Comparison of ENCODE assay signal across 1 cellular context in genomic region chr1:119647228-119647733, GRCh38.
TF ChIP-seq lines count a peak whose summit lies in the region.

No MANE protein-coding gene starts in this region.

TF ChIP-seq in K562, 482 proteins besides CTCF, POLR2A, EP300 and RAD21 (continued from another document):
- TF ChIP-seq MGA (IDR thresholded peaks at IDR 0.05) (peak; percentile 55), MITF (IDR thresholded peaks at IDR 0.05) (no peak), SMARCC2 (IDR thresholded peaks at IDR 0.05; ENCODE audit: low read depth) (no peak), GABPB2 (CRISPR knock-in tag; conservative IDR thresholded peaks at IDR 0.05) (0 out of 2 replicates have a peak, but pooled peaks have one; percentile 35), ZNF165 (CRISPR knock-in tag; IDR thresholded peaks at IDR 0.05; ENCODE audit: borderline replicate concordance) (no peak)
